1 cellular context compared by ENCODE assay signal in the genomic region with DNA sequence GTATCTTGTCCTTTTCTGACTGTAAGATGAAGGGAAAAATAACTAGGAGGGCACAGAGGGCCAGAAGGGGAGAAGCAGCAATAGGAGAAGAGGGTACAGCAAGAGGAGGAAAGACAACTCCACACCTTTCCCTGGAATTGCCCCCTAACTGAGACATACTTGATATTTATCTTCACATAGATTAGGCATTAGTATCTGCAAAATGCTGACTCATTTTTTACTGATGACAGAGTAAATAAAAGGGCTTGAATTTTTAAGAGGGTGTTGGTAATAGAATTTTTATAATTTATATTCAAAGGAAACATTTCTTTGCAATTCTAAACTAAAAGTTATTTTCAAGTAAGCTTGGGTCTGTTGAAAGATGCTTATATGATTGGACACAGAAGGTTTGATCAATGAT.
TF ChIP-seq lines count a peak whose summit lies in the region.

No MANE protein-coding gene starts in this region.

TF ChIP-seq in HepG2, 621 proteins besides CTCF, POLR2A, EP300 and RAD21 (continued from another document):
- TF ChIP-seq, protein P1, sequence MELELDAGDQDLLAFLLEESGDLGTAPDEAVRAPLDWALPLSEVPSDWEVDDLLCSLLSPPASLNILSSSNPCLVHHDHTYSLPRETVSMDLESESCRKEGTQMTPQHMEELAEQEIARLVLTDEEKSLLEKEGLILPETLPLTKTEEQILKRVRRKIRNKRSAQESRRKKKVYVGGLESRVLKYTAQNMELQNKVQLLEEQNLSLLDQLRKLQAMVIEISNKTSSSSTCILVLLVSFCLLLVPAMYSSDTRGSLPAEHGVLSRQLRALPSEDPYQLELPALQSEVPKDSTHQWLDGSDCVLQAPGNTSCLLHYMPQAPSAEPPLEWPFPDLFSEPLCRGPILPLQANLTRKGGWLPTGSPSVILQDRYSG (CRISPR knock-in tag; IDR thresholded peaks at IDR 0.05), result no peak
TF ChIP-seq in HepG2: peak in this region for 2.
